ENCODE assay signal across 1 cellular context in the genomic region with DNA sequence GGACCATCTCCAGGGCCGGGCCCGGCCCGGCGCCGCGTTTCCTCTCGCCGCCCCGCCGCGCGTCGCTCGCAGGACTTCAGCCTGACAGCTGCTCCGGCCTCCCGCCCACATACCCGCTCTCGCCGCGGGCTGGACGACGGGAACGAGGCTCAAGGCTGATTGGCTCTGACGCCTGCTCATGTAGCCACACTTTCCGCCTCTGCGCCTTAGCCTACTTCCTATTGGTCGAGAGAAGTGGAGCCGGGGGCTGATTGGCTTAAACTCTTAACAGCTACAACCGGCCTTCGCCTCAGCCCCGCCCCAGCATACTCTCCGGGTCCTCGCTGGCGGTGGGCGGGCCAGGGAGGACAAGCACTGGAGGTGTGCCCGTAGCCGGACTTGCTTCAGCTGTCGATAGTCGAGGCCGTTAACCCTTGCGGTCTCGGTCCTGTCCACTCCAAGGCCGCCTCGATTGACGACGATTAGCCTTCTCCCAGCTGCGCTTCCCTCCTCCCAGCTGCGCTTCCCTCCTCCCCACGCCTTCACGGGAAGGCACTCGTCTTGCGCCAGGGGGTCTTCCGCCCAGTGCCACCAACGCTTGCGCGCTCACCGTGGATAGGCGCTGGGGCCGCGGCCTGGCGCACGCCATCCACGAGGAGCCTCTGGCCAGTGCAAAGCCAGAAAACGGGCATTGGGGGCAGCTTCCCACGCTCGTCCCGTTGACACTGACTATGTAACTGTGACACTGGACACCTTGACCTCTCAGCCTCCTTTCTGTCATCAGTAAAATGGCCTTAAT.
TF ChIP-seq lines count a peak whose summit lies in the region.

A gene (minus strand): TSS at position 86 of the 778 bp plus-strand sequence. CDS start 79 bp downstream, at position 7.

TF ChIP-seq in K562, 482 proteins besides CTCF, POLR2A, EP300 and RAD21 (continued from another document):
- peak; percentile 85 for TF ChIP-seq CHD2 (IDR thresholded peaks at IDR 0.05; ENCODE audit: low read depth, low read length)
- TF ChIP-seq BHLHE40 (IDR thresholded peaks at IDR 0.05; ENCODE audit: low read length), result no peak
- no peak for TF ChIP-seq HNRNPUL1 (IDR thresholded peaks at IDR 0.05; ENCODE audit: low read length)
- TF ChIP-seq HLTF (IDR thresholded peaks at IDR 0.05), result peak; percentile 64; the same call in 1 of the 2 replicates
- TF ChIP-seq NEUROD1 (IDR thresholded peaks at IDR 0.05; ENCODE audit: borderline replicate concordance, low read depth, low read length, partially characterized antibody), result peak; percentile 98
- TF ChIP-seq, protein P1, sequence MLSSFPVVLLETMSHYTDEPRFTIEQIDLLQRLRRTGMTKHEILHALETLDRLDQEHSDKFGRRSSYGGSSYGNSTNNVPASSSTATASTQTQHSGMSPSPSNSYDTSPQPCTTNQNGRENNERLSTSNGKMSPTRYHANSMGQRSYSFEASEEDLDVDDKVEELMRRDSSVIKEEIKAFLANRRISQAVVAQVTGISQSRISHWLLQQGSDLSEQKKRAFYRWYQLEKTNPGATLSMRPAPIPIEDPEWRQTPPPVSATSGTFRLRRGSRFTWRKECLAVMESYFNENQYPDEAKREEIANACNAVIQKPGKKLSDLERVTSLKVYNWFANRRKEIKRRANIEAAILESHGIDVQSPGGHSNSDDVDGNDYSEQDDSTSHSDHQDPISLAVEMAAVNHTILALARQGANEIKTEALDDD (IDR thresholded peaks at IDR 0.05), result no peak
- TF ChIP-seq POLR2B (IDR thresholded peaks at IDR 0.05; ENCODE audit: low read depth, partially characterized antibody), result peak; percentile 59
- TF ChIP-seq, protein P2, sequence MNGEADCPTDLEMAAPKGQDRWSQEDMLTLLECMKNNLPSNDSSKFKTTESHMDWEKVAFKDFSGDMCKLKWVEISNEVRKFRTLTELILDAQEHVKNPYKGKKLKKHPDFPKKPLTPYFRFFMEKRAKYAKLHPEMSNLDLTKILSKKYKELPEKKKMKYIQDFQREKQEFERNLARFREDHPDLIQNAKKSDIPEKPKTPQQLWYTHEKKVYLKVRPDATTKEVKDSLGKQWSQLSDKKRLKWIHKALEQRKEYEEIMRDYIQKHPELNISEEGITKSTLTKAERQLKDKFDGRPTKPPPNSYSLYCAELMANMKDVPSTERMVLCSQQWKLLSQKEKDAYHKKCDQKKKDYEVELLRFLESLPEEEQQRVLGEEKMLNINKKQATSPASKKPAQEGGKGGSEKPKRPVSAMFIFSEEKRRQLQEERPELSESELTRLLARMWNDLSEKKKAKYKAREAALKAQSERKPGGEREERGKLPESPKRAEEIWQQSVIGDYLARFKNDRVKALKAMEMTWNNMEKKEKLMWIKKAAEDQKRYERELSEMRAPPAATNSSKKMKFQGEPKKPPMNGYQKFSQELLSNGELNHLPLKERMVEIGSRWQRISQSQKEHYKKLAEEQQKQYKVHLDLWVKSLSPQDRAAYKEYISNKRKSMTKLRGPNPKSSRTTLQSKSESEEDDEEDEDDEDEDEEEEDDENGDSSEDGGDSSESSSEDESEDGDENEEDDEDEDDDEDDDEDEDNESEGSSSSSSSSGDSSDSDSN (IDR thresholded peaks at IDR 0.05; ENCODE audit: borderline replicate concordance in 1 of 2, low read depth in 2 of 2, low read length in 2 of 2), result 0 out of 4 replicates have a peak, but pooled peaks have one; percentile 19 to 54
- no peak for TF ChIP-seq ZKSCAN1 (IDR thresholded peaks at IDR 0.05; ENCODE audit: low read depth, low read length)
- TF ChIP-seq, protein P3, sequence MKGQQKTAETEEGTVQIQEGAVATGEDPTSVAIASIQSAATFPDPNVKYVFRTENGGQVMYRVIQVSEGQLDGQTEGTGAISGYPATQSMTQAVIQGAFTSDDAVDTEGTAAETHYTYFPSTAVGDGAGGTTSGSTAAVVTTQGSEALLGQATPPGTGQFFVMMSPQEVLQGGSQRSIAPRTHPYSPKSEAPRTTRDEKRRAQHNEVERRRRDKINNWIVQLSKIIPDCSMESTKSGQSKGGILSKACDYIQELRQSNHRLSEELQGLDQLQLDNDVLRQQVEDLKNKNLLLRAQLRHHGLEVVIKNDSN (CRISPR knock-in tag; IDR thresholded peaks at IDR 0.05), result no peak
- TF ChIP-seq HOXB6 (CRISPR knock-in tag; IDR thresholded peaks at IDR 0.05; ENCODE audit: borderline replicate concordance), result no peak
- TF ChIP-seq, protein P4, sequence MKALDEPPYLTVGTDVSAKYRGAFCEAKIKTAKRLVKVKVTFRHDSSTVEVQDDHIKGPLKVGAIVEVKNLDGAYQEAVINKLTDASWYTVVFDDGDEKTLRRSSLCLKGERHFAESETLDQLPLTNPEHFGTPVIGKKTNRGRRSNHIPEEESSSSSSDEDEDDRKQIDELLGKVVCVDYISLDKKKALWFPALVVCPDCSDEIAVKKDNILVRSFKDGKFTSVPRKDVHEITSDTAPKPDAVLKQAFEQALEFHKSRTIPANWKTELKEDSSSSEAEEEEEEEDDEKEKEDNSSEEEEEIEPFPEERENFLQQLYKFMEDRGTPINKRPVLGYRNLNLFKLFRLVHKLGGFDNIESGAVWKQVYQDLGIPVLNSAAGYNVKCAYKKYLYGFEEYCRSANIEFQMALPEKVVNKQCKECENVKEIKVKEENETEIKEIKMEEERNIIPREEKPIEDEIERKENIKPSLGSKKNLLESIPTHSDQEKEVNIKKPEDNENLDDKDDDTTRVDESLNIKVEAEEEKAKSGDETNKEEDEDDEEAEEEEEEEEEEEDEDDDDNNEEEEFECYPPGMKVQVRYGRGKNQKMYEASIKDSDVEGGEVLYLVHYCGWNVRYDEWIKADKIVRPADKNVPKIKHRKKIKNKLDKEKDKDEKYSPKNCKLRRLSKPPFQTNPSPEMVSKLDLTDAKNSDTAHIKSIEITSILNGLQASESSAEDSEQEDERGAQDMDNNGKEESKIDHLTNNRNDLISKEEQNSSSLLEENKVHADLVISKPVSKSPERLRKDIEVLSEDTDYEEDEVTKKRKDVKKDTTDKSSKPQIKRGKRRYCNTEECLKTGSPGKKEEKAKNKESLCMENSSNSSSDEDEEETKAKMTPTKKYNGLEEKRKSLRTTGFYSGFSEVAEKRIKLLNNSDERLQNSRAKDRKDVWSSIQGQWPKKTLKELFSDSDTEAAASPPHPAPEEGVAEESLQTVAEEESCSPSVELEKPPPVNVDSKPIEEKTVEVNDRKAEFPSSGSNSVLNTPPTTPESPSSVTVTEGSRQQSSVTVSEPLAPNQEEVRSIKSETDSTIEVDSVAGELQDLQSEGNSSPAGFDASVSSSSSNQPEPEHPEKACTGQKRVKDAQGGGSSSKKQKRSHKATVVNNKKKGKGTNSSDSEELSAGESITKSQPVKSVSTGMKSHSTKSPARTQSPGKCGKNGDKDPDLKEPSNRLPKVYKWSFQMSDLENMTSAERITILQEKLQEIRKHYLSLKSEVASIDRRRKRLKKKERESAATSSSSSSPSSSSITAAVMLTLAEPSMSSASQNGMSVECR (CRISPR knock-in tag; IDR thresholded peaks at IDR 0.05), result peak; percentile 66; the same call in 1 of the 2 replicates
- 0 out of 2 replicates have a peak, but pooled peaks have one; percentile 37 for TF ChIP-seq KDM2B (CRISPR knock-in tag; IDR thresholded peaks at IDR 0.05)
- no peak for TF ChIP-seq EWSR1 (IDR thresholded peaks at IDR 0.05; ENCODE audit: borderline replicate concordance, low read depth, partially characterized antibody)
- peak; percentile 43; the same call in 1 of the 2 replicates for TF ChIP-seq PHF8 (IDR thresholded peaks at IDR 0.05; ENCODE audit: borderline replicate concordance, low read length)
- TF ChIP-seq TRIM28 (IDR thresholded peaks at IDR 0.05), result peak; percentile 28; the same call in 1 of the 2 replicates
- TF ChIP-seq, protein P5, sequence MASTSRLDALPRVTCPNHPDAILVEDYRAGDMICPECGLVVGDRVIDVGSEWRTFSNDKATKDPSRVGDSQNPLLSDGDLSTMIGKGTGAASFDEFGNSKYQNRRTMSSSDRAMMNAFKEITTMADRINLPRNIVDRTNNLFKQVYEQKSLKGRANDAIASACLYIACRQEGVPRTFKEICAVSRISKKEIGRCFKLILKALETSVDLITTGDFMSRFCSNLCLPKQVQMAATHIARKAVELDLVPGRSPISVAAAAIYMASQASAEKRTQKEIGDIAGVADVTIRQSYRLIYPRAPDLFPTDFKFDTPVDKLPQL (IDR thresholded peaks at IDR 0.05; ENCODE audit: extremely low read depth, insufficient read length), result no peak
- TF ChIP-seq BRD4 (IDR thresholded peaks at IDR 0.05), result no peak
- TF ChIP-seq, protein P6, sequence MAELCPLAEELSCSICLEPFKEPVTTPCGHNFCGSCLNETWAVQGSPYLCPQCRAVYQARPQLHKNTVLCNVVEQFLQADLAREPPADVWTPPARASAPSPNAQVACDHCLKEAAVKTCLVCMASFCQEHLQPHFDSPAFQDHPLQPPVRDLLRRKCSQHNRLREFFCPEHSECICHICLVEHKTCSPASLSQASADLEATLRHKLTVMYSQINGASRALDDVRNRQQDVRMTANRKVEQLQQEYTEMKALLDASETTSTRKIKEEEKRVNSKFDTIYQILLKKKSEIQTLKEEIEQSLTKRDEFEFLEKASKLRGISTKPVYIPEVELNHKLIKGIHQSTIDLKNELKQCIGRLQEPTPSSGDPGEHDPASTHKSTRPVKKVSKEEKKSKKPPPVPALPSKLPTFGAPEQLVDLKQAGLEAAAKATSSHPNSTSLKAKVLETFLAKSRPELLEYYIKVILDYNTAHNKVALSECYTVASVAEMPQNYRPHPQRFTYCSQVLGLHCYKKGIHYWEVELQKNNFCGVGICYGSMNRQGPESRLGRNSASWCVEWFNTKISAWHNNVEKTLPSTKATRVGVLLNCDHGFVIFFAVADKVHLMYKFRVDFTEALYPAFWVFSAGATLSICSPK (IDR thresholded peaks at IDR 0.05; ENCODE audit: borderline replicate concordance), result no peak
- TF ChIP-seq, protein P7, sequence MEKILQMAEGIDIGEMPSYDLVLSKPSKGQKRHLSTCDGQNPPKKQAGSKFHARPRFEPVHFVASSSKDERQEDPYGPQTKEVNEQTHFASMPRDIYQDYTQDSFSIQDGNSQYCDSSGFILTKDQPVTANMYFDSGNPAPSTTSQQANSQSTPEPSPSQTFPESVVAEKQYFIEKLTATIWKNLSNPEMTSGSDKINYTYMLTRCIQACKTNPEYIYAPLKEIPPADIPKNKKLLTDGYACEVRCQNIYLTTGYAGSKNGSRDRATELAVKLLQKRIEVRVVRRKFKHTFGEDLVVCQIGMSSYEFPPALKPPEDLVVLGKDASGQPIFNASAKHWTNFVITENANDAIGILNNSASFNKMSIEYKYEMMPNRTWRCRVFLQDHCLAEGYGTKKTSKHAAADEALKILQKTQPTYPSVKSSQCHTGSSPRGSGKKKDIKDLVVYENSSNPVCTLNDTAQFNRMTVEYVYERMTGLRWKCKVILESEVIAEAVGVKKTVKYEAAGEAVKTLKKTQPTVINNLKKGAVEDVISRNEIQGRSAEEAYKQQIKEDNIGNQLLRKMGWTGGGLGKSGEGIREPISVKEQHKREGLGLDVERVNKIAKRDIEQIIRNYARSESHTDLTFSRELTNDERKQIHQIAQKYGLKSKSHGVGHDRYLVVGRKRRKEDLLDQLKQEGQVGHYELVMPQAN (IDR thresholded peaks at IDR 0.05; ENCODE audit: borderline replicate concordance), result peak; percentile 92
- TF ChIP-seq RHOXF2B (CRISPR knock-in tag; conservative IDR thresholded peaks at IDR 0.05), result peak; percentile 70; the same call in 1 of the 2 replicates
- TF ChIP-seq SREBF2 (CRISPR knock-in tag; IDR thresholded peaks at IDR 0.05), result no peak
- TF ChIP-seq MIER1 (IDR thresholded peaks at IDR 0.05; ENCODE audit: low read depth), result no peak
- no peak for TF ChIP-seq ZNF165 (CRISPR knock-in tag; IDR thresholded peaks at IDR 0.05; ENCODE audit: borderline replicate concordance)
- TF ChIP-seq BCOR (IDR thresholded peaks at IDR 0.05), result peak; percentile 44; the same call in 1 of the 2 replicates
- peak; percentile 66 for TF ChIP-seq SUPT5H (IDR thresholded peaks at IDR 0.05)
- TF ChIP-seq MCM3 (IDR thresholded peaks at IDR 0.05), result no peak
- TF ChIP-seq ASH1L (IDR thresholded peaks at IDR 0.05; ENCODE audit: borderline replicate concordance, low read depth, partially characterized antibody), result peak; percentile 98
- no peak for TF ChIP-seq RFX5 (IDR thresholded peaks at IDR 0.05; ENCODE audit: low read depth, low read length)
- no peak for TF ChIP-seq ZEB2 (IDR thresholded peaks at IDR 0.05)
- no peak for TF ChIP-seq ZNF282 (CRISPR knock-in tag; IDR thresholded peaks at IDR 0.05)
- TF ChIP-seq, protein P8, sequence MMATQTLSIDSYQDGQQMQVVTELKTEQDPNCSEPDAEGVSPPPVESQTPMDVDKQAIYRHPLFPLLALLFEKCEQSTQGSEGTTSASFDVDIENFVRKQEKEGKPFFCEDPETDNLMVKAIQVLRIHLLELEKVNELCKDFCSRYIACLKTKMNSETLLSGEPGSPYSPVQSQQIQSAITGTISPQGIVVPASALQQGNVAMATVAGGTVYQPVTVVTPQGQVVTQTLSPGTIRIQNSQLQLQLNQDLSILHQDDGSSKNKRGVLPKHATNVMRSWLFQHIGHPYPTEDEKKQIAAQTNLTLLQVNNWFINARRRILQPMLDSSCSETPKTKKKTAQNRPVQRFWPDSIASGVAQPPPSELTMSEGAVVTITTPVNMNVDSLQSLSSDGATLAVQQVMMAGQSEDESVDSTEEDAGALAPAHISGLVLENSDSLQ (IDR thresholded peaks at IDR 0.05), result peak; percentile 99
- TF ChIP-seq ZSCAN32 (CRISPR knock-in tag; IDR thresholded peaks at IDR 0.05), result no peak
- TF ChIP-seq RBFOX2 (IDR thresholded peaks at IDR 0.05; ENCODE audit: low read depth, low read length), result peak; percentile 72
- no peak for TF ChIP-seq CBX2 (IDR thresholded peaks at IDR 0.05; ENCODE audit: insufficient read depth, low read length, poor library complexity, severe bottlenecking)
- TF ChIP-seq ZNF263 (CRISPR knock-in tag; IDR thresholded peaks at IDR 0.05; ENCODE audit: borderline replicate concordance), result peak; percentile 94
- TF ChIP-seq RB1 (IDR thresholded peaks at IDR 0.05; ENCODE audit: low read depth), result peak; percentile 67; the same call in 1 of the 2 replicates
